ENCODE assay signal across 1 cellular context in genomic region chr6:127365874-127366273, GRCh38.
TF ChIP-seq lines count a peak whose summit lies in the region.

No MANE protein-coding gene starts in this region.

TF ChIP-seq in HepG2, 621 proteins besides CTCF, POLR2A, EP300 and RAD21 (continued from another document):
- no peak for TF ChIP-seq ZNF609 (CRISPR knock-in tag; IDR thresholded peaks at IDR 0.05; ENCODE audit: borderline replicate concordance)
- no peak for TF ChIP-seq SP5 (CRISPR knock-in tag; IDR thresholded peaks at IDR 0.05; ENCODE audit: borderline replicate concordance, low read depth)
